ENCODE assay signal across 12 cellular contexts in the genomic region with DNA sequence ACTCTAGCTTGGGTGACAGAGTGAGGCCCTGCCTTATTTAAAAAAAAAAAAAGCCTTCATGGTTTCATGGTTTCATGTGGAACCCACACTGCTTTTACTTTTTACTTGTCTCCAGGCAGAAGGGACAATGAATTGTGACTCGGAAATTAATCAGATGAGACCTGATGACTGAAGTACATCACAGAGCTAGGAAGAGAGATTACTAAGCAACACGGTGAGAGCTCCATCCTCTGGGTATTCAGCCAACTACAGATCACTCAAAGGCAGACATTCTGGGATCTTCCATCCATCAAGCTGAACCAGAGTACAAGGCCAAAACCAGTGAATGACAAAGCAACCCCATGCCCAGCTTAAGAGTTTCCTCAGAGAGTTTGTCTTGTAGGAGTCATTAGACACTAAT.
DNase-seq lines count a peak whose midpoint lies in the region; ATAC-seq and TF ChIP-seq lines count a peak whose summit lies in the region.
"Had no signal": no experiment of that assay in that cellular context is flagged by ENCODE, and none has a peak within 500 bp of the region (broad histone marks: within the 10 kb centered on the region; RNA-seq: fewer than 3 reads in every experiment).

No MANE protein-coding gene starts in this region.

- no peaks in the 10 kb centered on the region for H3K4me1 Mint-ChIP-seq in activated CD4-positive, alpha-beta memory T cell treated with anti-CD3 and anti-CD28 coated beads for 36 hours (ENCODE audit: low read depth)

- H3K4me1 ChIP-seq in foreskin keratinocyte, result peaks cover 7% of the 10 kb centered on the region
- H3K4me1 ChIP-seq: thyroid gland had no signal

- H3K36me3 Mint-ChIP-seq in activated CD4-positive, alpha-beta memory T cell treated with anti-CD3 and anti-CD28 coated beads for 36 hours, result no peaks in the 10 kb centered on the region

- TF ChIP-seq CTCF in foreskin keratinocyte (conservative IDR thresholded peaks at IDR 0.05), result peak; percentile 67

- ATAC-seq in foreskin keratinocyte, result peak; percentile 44

- no peaks in the 10 kb centered on the region for H3K27me3 Mint-ChIP-seq in activated CD4-positive, alpha-beta memory T cell treated with anti-CD3 and anti-CD28 coated beads for 36 hours
- H3K27me3 Mint-ChIP-seq: CD4-positive, alpha-beta T cell had no signal

- no peak overlapping the region for H3K27ac ChIP-seq in foreskin keratinocyte
- H3K27ac ChIP-seq: thyroid gland had no signal

- DNase-seq in NCI-H1105 treated with DMSO at 0.1 percent for 48 hours (lab: John Stamatoyannopoulos, UW) (peak; percentile 14), NCI-H1105 (lab: John Stamatoyannopoulos, UW) (no peak), RKO (ENCODE audit: low spot score) (peak; percentile 1), foreskin keratinocyte (peak in 1 of 2 donors; percentile 33), renal cortical epithelial cell (ENCODE audit: low read depth) (peak; percentile 22)
- no peak for DNase-seq in stimulated activated naive CD4-positive, alpha-beta T cell (lab: John Stamatoyannopoulos, UW)
- DNase-seq in stimulated activated CD4-positive, alpha-beta T cell treated with anti-CD3 and anti-CD28 coated beads, Interleukin-12 subunit alpha, Interleukin-12 subunit beta, amount 100 ng/mL, for 4 hours, result no peak
- DNase-seq in activated CD4-positive, alpha-beta memory T cell treated with anti-CD3 and anti-CD28 coated beads for 36 hours, result no peak
- DNase-seq: activated CD4-positive, alpha-beta T cell treated with anti-CD3 and anti-CD28 coated beads, Interleukin-2, amount 50 U/mL, for 48 hours; CD4-positive, alpha-beta T cell; NCI-H345; thyroid gland had no signal

- CTCF ChIA-PET in activated CD4-positive, alpha-beta memory T cell treated with anti-CD3 and anti-CD28 coated beads for 36 hours (lab: Charles Lee), result no interaction called here

- intact Hi-C loops in activated CD4-positive, alpha-beta memory T cell treated with anti-CD3 and anti-CD28 coated beads for 36 hours (cut with micrococcal nuclease), result no loop called here

- H3K9me3 Mint-ChIP-seq in activated CD4-positive, alpha-beta memory T cell treated with anti-CD3 and anti-CD28 coated beads for 36 hours, result no peaks in the 10 kb centered on the region
- H3K9me3 Mint-ChIP-seq: CD4-positive, alpha-beta T cell had no signal

- H3K27me3 ChIP-seq in foreskin keratinocyte, result no peaks in the 10 kb centered on the region
- H3K27me3 ChIP-seq: thyroid gland had no signal

- POLR2A ChIA-PET in activated CD4-positive, alpha-beta memory T cell treated with anti-CD3 and anti-CD28 coated beads for 36 hours (lab: Charles Lee), result no interaction called here

- H3K4me3 Mint-ChIP-seq in activated CD4-positive, alpha-beta memory T cell treated with anti-CD3 and anti-CD28 coated beads for 36 hours, result no peak overlapping the region
- H3K4me3 Mint-ChIP-seq: CD4-positive, alpha-beta T cell had no signal

- H3K27ac Mint-ChIP-seq in activated CD4-positive, alpha-beta memory T cell treated with anti-CD3 and anti-CD28 coated beads for 36 hours, result no peak overlapping the region
- H3K27ac Mint-ChIP-seq: CD4-positive, alpha-beta T cell had no signal

Comparison
In these comparisons a context has a peak if more than half of its experiments do, and no peak if none do; other contexts are left out.
1. DNase-seq: peak in NCI-H1105 treated with DMSO at 0.1 percent for 48 hours (single experiment), RKO (single experiment) and renal cortical epithelial cell (single experiment); none in NCI-H1105 (single experiment), stimulated activated naive CD4-positive, alpha-beta T cell (0 of 6), stimulated activated CD4-positive, alpha-beta T cell treated with anti-CD3 and anti-CD28 coated beads, Interleukin-12 subunit alpha, Interleukin-12 subunit beta, amount 100 ng/mL, for 4 hours (single experiment) and activated CD4-positive, alpha-beta memory T cell treated with anti-CD3 and anti-CD28 coated beads for 36 hours (single experiment).